In the genomic region with DNA sequence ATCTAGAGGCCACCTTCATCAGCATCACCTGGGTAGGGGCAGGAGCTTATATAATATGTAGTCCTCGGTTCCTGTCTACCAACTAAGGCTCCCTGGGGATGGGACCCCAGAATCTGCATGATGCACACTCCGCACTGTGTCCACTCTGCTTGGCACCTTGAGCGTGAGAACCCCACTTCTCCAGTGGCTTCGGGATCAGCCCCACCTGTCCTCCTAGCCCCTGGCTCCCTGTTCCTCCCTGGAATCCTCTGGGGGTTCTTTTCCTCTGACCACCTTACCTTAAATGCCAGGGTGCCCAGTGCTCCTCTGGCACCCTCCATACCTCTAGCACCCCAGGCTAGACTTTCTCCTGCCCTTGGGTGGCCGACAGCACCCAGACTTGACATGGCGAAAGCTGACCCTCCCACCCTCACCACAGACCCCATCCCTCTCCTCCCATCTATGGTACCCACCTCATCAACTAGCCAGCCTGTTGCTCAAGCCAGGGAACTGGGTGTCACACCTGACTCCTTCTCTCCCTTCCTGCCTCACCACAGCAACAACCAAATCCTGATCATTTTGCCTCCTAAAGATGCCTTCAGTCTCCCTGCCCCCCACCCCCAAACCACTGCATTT, we compare ENCODE assay signal across 24 cellular contexts. TPM values are rescaled to one million over a fixed set of nuclear protein-coding genes. Genes with fewer than 3 reads are reported as not detected.
DNase-seq lines count a peak whose midpoint lies in the region; ATAC-seq, FAIRE-seq and TF ChIP-seq lines count a peak whose summit lies in the region.
"Had no signal": no experiment of that assay in that cellular context is flagged by ENCODE, and none has a peak within 500 bp of the region (broad histone marks: within the 10 kb centered on the region; RNA-seq: fewer than 3 reads in every experiment).

No MANE protein-coding gene starts in this region.

- no peaks in the 10 kb centered on the region for H4K20me1 ChIP-seq in HepG2 (ENCODE audit: insufficient read depth, low read length)

- no peaks in the 10 kb centered on the region for H3K36me3 Mint-ChIP-seq in stimulated activated effector memory CD8-positive, alpha-beta T cell treated with anti-CD3 and anti-CD28 coated beads, Interleukin-12 subunit alpha, Interleukin-12 subunit beta, amount 100 ng/mL, for 72 hours
- no peaks in the 10 kb centered on the region for H3K36me3 Mint-ChIP-seq in endothelial cell (ENCODE audit: low read depth, unreplicated experiment)
- H3K36me3 Mint-ChIP-seq: CD4-positive, CD25-positive, alpha-beta regulatory T cell had no signal

- no peak overlapping the region for H4K5ac ChIP-seq in mesendoderm (ENCODE audit: low read length)

- H3K56ac ChIP-seq in mesendoderm (ENCODE audit: low read length) = no peak overlapping the region

- H2BK15ac ChIP-seq in mesendoderm (replicated peaks; ENCODE audit: low read depth) = no peak overlapping the region

- H3K27ac ChIP-seq in right cardiac atrium (ENCODE audit: low read length) (no peak overlapping the region), heart right ventricle (no peak overlapping the region), mesendoderm (ENCODE audit: low read depth, low read length) (no peak overlapping the region), HepG2 (ENCODE audit: extremely low read length, insufficient read depth, low read length) (no peak overlapping the region)
- H3K27ac ChIP-seq: GM23248, Peyer's patch had no signal

- no peak overlapping the region for H3K4ac ChIP-seq in mesendoderm (ENCODE audit: low read depth, low read length)

- H2BK5ac ChIP-seq in mesendoderm (ENCODE audit: low read length) = no peak overlapping the region

- H3K4me3 Mint-ChIP-seq in stimulated activated effector memory CD8-positive, alpha-beta T cell treated with anti-CD3 and anti-CD28 coated beads, Interleukin-12 subunit alpha, Interleukin-12 subunit beta, amount 100 ng/mL, for 72 hours = no peak overlapping the region
- H3K4me3 Mint-ChIP-seq in endothelial cell (ENCODE audit: unreplicated experiment) = no peak overlapping the region

- in situ Hi-C loops in HepG2 (cut with HindIII; ENCODE audit: extremely low pct_ligation_motif_present, low pct_unique_long_range_greater_than_20kb) = no loop called here

- H3K4me1 Mint-ChIP-seq in stimulated activated effector memory CD8-positive, alpha-beta T cell treated with anti-CD3 and anti-CD28 coated beads, Interleukin-12 subunit alpha, Interleukin-12 subunit beta, amount 100 ng/mL, for 72 hours = peaks cover 33% of the 10 kb centered on the region
- H3K4me1 Mint-ChIP-seq in endothelial cell (ENCODE audit: unreplicated experiment) = peaks cover 16% of the 10 kb centered on the region

- H3K4me1 ChIP-seq in right cardiac atrium (ENCODE audit: control insufficient read depth, insufficient read depth, low read length) (peaks cover 5% of the 10 kb centered on the region), heart right ventricle (peaks cover 6 to 62% (median 34%) of the 10 kb centered on the region in 9 donors), mesendoderm (ENCODE audit: control insufficient read depth, low read depth, low read length) (peaks cover 1% of the 10 kb centered on the region), HepG2 (ENCODE audit: insufficient read depth, low read length) (peaks cover 43% of the 10 kb centered on the region)
- H3K4me1 ChIP-seq: BE2C had no signal

- no peaks in the 10 kb centered on the region for H3K9me3 Mint-ChIP-seq in stimulated activated effector memory CD8-positive, alpha-beta T cell treated with anti-CD3 and anti-CD28 coated beads, Interleukin-12 subunit alpha, Interleukin-12 subunit beta, amount 100 ng/mL, for 72 hours
- no peaks in the 10 kb centered on the region for H3K9me3 Mint-ChIP-seq in endothelial cell (ENCODE audit: unreplicated experiment)

- POLR2A ChIA-PET in HepG2 (lab: Yijun Ruan, JAX) = no interaction called here

- no peak for FAIRE-seq in HepG2 (lab: Jason Lieb, UNC)
- FAIRE-seq: A204.1, K562 had no signal

- H3K27ac Mint-ChIP-seq in stimulated activated effector memory CD8-positive, alpha-beta T cell treated with anti-CD3 and anti-CD28 coated beads, Interleukin-12 subunit alpha, Interleukin-12 subunit beta, amount 100 ng/mL, for 72 hours = peak overlapping the region; percentile 46
- H3K27ac Mint-ChIP-seq in endothelial cell (ENCODE audit: unreplicated experiment) = no peak overlapping the region

- H3K27me3 Mint-ChIP-seq in endothelial cell (ENCODE audit: unreplicated experiment) = peaks cover 18% of the 10 kb centered on the region

- no peak overlapping the region for H2AFZ ChIP-seq in HepG2 (ENCODE audit: low read length)
- H2AFZ ChIP-seq: GM23248 had no signal

- no peak overlapping the region for H3K4me2 ChIP-seq in mesendoderm (ENCODE audit: low read length)
- no peak overlapping the region for H3K4me2 ChIP-seq in HepG2 (ENCODE audit: low read depth, low read length)

- no peak overlapping the region for H4K8ac ChIP-seq in mesendoderm (ENCODE audit: low read depth, low read length)

- H3K79me2 ChIP-seq in mesendoderm (ENCODE audit: control insufficient read depth, insufficient read depth, low read length) (no peaks in the 10 kb centered on the region), HepG2 (ENCODE audit: insufficient read depth, low read length) (no peaks in the 10 kb centered on the region)

- no peak for TF ChIP-seq POLR2A in HepG2 (IDR thresholded peaks at IDR 0.05; ENCODE audit: insufficient read depth in 1 of 2, low read depth in 2 of 2, low read length in 2 of 2)

- H3K18ac ChIP-seq in mesendoderm (ENCODE audit: low read length) = no peak overlapping the region

- H3K27me3 ChIP-seq in right cardiac atrium (ENCODE audit: control insufficient read depth, insufficient read depth) = no peaks in the 10 kb centered on the region
- H3K27me3 ChIP-seq in heart right ventricle = peaks cover 0 to 34% (median 0%) of the 10 kb centered on the region in 7 donors
- no peaks in the 10 kb centered on the region for H3K27me3 ChIP-seq in mesendoderm (ENCODE audit: insufficient read depth, low read length, poor library complexity)
- peaks cover 4 to 62% of the 10 kb centered on the region in 2 experiments; a peak in 4 of 5 replicates for H3K27me3 ChIP-seq in HepG2 (ENCODE audit: control insufficient read depth in 1 of 2, insufficient read depth in 2 of 2, low read length in 2 of 2)

- no peak for ATAC-seq in right cardiac atrium
- no peak for ATAC-seq in heart right ventricle
- ATAC-seq in stimulated activated effector memory CD8-positive, alpha-beta T cell treated with anti-CD3 and anti-CD28 coated beads, Interleukin-12 subunit alpha, Interleukin-12 subunit beta, amount 100 ng/mL, for 72 hours = no peak
- no peak for ATAC-seq in GM18870 (IDR thresholded peaks at IDR 0.05; ENCODE audit: unreplicated experiment)
- ATAC-seq in HepG2 = no peak
- ATAC-seq: HCT116, K562 had no signal

- H3K4me3 ChIP-seq in right cardiac atrium (ENCODE audit: low read length) = no peak overlapping the region
- H3K4me3 ChIP-seq in heart right ventricle = no peak overlapping the region
- H3K4me3 ChIP-seq in mesendoderm (ENCODE audit: low read length) = no peak overlapping the region
- H3K4me3 ChIP-seq in HepG2 (replicated peaks in 1 of 3; ENCODE audit: insufficient read depth in 1 of 3, low read depth in 2 of 3, low read length in 3 of 3) = no peak overlapping the region
- H3K4me3 ChIP-seq: GM23248, K562, Peyer's patch had no signal

- no peaks in the 10 kb centered on the region for H3K9me3 ChIP-seq in right cardiac atrium (ENCODE audit: control insufficient read depth, low read length)
- H3K9me3 ChIP-seq in heart right ventricle = no peaks in the 10 kb centered on the region
- H3K9me3 ChIP-seq in HepG2 (ENCODE audit: low read length) = no peaks in the 10 kb centered on the region
- H3K9me3 ChIP-seq: BE2C, Caco-2, Peyer's patch had no signal

- 90% methylated on average over 6 of the region's 6 CpGs for WGBS in right cardiac atrium
- WGBS in heart right ventricle, 2 donors = 83 to 87% methylated on average over 6 of the region's 6 CpGs
- WGBS in mesendoderm (ENCODE audit: extremely low coverage, insufficient coverage, low lambda C conversion rate) = no CpG with 5 or more reads among the region's 6 CpGs
- 18% methylated on average over 6 of the region's 6 CpGs for WGBS in HepG2 (ENCODE audit: low lambda C conversion rate)

- TF ChIP-seq RAD21 in HepG2 (CRISPR knock-in tag; IDR thresholded peaks at IDR 0.05) = no peak

- no TSS peak for BruUV-seq in HepG2 (replicated peaks; lab: Mats Ljungman, UMichigan)

- H2AK5ac ChIP-seq in mesendoderm (ENCODE audit: low read length) = no peak overlapping the region

- CTCF ChIA-PET in HepG2 (lab: Yijun Ruan, JAX; ENCODE audit: low intra/inter-chr PET ratio, low total read pairs) = interaction anchor here (6.1 kb wide), 1 partner anchor 121 kb away, joined by 210 read pairs; no protein-coding TSS in a partner anchor

- H3K23ac ChIP-seq in mesendoderm (ENCODE audit: low read length) = peak overlapping the region; percentile 16

- no peak for TF ChIP-seq CTCF in heart right ventricle (IDR thresholded peaks at IDR 0.05)
- no peak for TF ChIP-seq CTCF in endothelial cell (IDR thresholded peaks at IDR 0.05; ENCODE audit: unreplicated experiment)
- TF ChIP-seq CTCF in HepG2 (CRISPR knock-in tag; IDR thresholded peaks at IDR 0.05) = no peak

- no peak overlapping the region for H2BK120ac ChIP-seq in mesendoderm (ENCODE audit: low read depth, low read length)

- no peak overlapping the region for H3K9ac ChIP-seq in mesendoderm (ENCODE audit: low read length)
- H3K9ac ChIP-seq in HepG2 (ENCODE audit: insufficient read depth, low read depth, low read length) = no peak overlapping the region
- H3K9ac ChIP-seq: GM23248 had no signal

- intact Hi-C loops in right cardiac atrium (cut with DNase I) = loop anchor here in 3 of 4 donors (5.0 to 10.0 kb wide), 3 partner anchors 204 to 279 kb away; partner anchors contain the start of gene KAT7 (in 2 of the 3)
- intact Hi-C loops in heart right ventricle (cut with DNase I) = loop anchor here in 9 of 10 donors (5.0 to 10.0 kb wide), 8 partner anchors 104 to 424 kb away; partner anchors contain the start of genes DLX3 (in 2 of the 9), KAT7 (in 1 of the 9) and SPOP (in 1 of the 9)
- intact Hi-C loops in HepG2 (cut with micrococcal nuclease; ENCODE audit: unreplicated experiment) = no loop called here

- DNase-seq in right cardiac atrium (peak in 2 of 3 donors; percentile 22 to 30), heart right ventricle (no peak), mesendoderm (no peak), DMS79 (lab: John Stamatoyannopoulos, UW) (no peak), endothelial cell (ENCODE audit: low spot score) (no peak), HepG2 (ENCODE audit: low spot score) (no peak)
- no peak for DNase-seq in stimulated activated effector memory CD8-positive, alpha-beta T cell treated with anti-CD3 and anti-CD28 coated beads, Interleukin-12 subunit alpha, Interleukin-12 subunit beta, amount 100 ng/mL, for 72 hours (ENCODE audit: low spot score in 2 of 2)
- DNase-seq: BE2C; CD4-positive, CD25-positive, alpha-beta regulatory T cell; DMS153; GF-D8; NCI-H1105; NCI-H2081; NCI-H510A; NCI-H748 treated with DMSO at 0.1 percent for 48 hours; NK-92 treated with Interleukin-12 subunit alpha and Interleukin-12 subunit beta, amount 100 ng/mL, for 24 hours; Peyer's patch; SHP77 had no signal

- no peaks in the 10 kb centered on the region for H3K36me3 ChIP-seq in heart right ventricle
- no peaks in the 10 kb centered on the region for H3K36me3 ChIP-seq in mesendoderm (ENCODE audit: control insufficient read depth, insufficient read depth, low read length)
- H3K36me3 ChIP-seq in HepG2 (replicated peaks in 1 of 2; ENCODE audit: control insufficient read depth in 1 of 2, insufficient read depth in 2 of 2, low read length in 2 of 2) = no peaks in the 10 kb centered on the region
- H3K36me3 ChIP-seq: BE2C, Peyer's patch had no signal

- TF ChIP-seq EP300 in HepG2 (IDR thresholded peaks at IDR 0.05; ENCODE audit: low read depth in 2 of 2, low read length in 2 of 2) (no peak), HepG2 (CRISPR knock-in tag; IDR thresholded peaks at IDR 0.05; ENCODE audit: borderline replicate concordance) (no peak)

- H3K79me1 ChIP-seq in mesendoderm (ENCODE audit: low read length) = no peaks in the 10 kb centered on the region

RNA-seq across cellular contexts. Expression of gene NXPH3, which starts 2.8 kb away (rescaled TPM):
- total RNA-seq in right cardiac atrium (1 to 10 TPM; 3.8 to 6.5 (median 4.9) TPM), heart right ventricle (1 to 10 TPM; 2.2 to 4.4 (median 3.2) TPM), endothelial cell (ENCODE audit: unreplicated experiment) (6.6 TPM), HepG2 (2016; rRNA removed; fragmentation: Illumina TruSeq; extraction: Trizol) (0.04 and 0.08 TPM in 2 replicates)
- polyA plus RNA-seq in right cardiac atrium (5.9 TPM), heart right ventricle (1 to 10 TPM; 2.3 to 5.9 TPM), HepG2 (2011; rRNA removed) (0.48 and 0.58 TPM in 2 replicates)
- 0.27 TPM for polyA plus RNA-seq in mesendoderm (2013, experiment 1 of 2)
- polyA plus RNA-seq in mesendoderm (2013, experiment 2 of 2) = 0.38 TPM
- not detected in 2 replicates for total RNA-seq in HepG2 (2016; cell fraction: cytosol; rRNA removed; fragmentation: Illumina TruSeq; extraction: Trizol; ENCODE audit: low read depth)
- total RNA-seq in HepG2 (2016; cell fraction: insoluble cytoplasmic fraction; rRNA removed; fragmentation: Illumina TruSeq; extraction: Trizol) = 0.10 and 0.11 TPM in 2 replicates
- not detected in 2 replicates for total RNA-seq in HepG2 (2016; cell fraction: membrane; rRNA removed; fragmentation: Illumina TruSeq; extraction: Trizol)
- total RNA-seq in HepG2 (2016; cell fraction: nucleus; rRNA removed; fragmentation: Illumina TruSeq; extraction: Trizol) = not detected in 2 replicates
- polyA plus RNA-seq in HepG2 (2011; cell fraction: cytosol; rRNA removed) = 0.31 and 0.54 TPM in 2 replicates
- polyA plus RNA-seq in HepG2 (2011; cell fraction: nucleus; rRNA removed) = 0.52 and 0.95 TPM in 2 replicates
- 0.24 and 0.31 TPM in 2 replicates for polyA plus RNA-seq in HepG2 (2012)
- polyA plus RNA-seq in HepG2 (2016; cell fraction: cytosol; fragmentation: Illumina TruSeq; extraction: Trizol; ENCODE audit: low read depth) = not detected in 2 replicates
- not detected in 2 replicates for polyA plus RNA-seq in HepG2 (2016; cell fraction: insoluble cytoplasmic fraction; fragmentation: Illumina TruSeq; extraction: Trizol; ENCODE audit: low read depth)
- polyA plus RNA-seq in HepG2 (2016; cell fraction: membrane; fragmentation: Illumina TruSeq; extraction: Trizol; ENCODE audit: low read depth) = 0.12 TPM in 1 of 2 replicates, not detected in the other
- polyA plus RNA-seq in HepG2 (2016; cell fraction: nucleus; fragmentation: Illumina TruSeq; extraction: Trizol; ENCODE audit: insufficient read depth, low read depth) = 0.16 TPM in 1 of 2 replicates, not detected in the other
- 0.28 TPM in 1 of 2 replicates, not detected in the other for polyA minus RNA-seq in HepG2 (2011; rRNA and poly(A)+ RNA removed; ENCODE audit: low replicate concordance)
- not detected in 2 replicates for polyA minus RNA-seq in HepG2 (2011; cell fraction: cytosol; rRNA and poly(A)+ RNA removed)
- 0.26 and 0.50 TPM in 2 replicates for polyA minus RNA-seq in HepG2 (2011; cell fraction: nucleus; rRNA and poly(A)+ RNA removed)
- total RNA-seq: CD4-positive, CD25-positive, alpha-beta regulatory T cell had no signal
- polyA plus RNA-seq: CD4-positive, CD25-positive, alpha-beta regulatory T cell had no signal

Comparison
In these comparisons a context has a peak if more than half of its experiments do, and no peak if none do; other contexts are left out.
1. DNase-seq: peak in right cardiac atrium (2 of 3); none in heart right ventricle (0 of 2), mesendoderm (single experiment), stimulated activated effector memory CD8-positive, alpha-beta T cell treated with anti-CD3 and anti-CD28 coated beads, Interleukin-12 subunit alpha, Interleukin-12 subunit beta, amount 100 ng/mL, for 72 hours (0 of 2), DMS79 (single experiment), endothelial cell (single experiment) and HepG2 (single experiment).